18 cellular contexts compared by ENCODE assay signal in genomic region chr18:25250610-25250859, GRCh38.
DNase-seq lines count a peak whose midpoint lies in the region; ATAC-seq, FAIRE-seq and TF ChIP-seq lines count a peak whose summit lies in the region.
"Had no signal": no experiment of that assay in that cellular context is flagged by ENCODE, and none has a peak within 500 bp of the region (broad histone marks: within the 10 kb centered on the region; RNA-seq: fewer than 3 reads in every experiment).

No MANE protein-coding gene starts in this region.

- H2AFZ ChIP-seq in GM23248 (0 out of 2 replicates have a peak overlapping the region, but pooled peaks have one; percentile 10), endothelial cell of umbilical vein (ENCODE audit: low read depth, low read length) (no peak overlapping the region)
- H2AFZ ChIP-seq: GM23338 had no signal

- H3K9me1 ChIP-seq in endothelial cell of umbilical vein (replicated peaks; ENCODE audit: control insufficient read depth, extremely low read depth, insufficient read depth, low read length): no peaks in the 10 kb centered on the region

- H3K4me2 ChIP-seq in GM23248 (ENCODE audit: unreplicated experiment): peak overlapping the region; percentile 55
- peak overlapping the region; percentile 75 for H3K4me2 ChIP-seq in endothelial cell of umbilical vein (ENCODE audit: insufficient read depth, low read length)
- H3K4me2 ChIP-seq: BLaER1, GM23338 had no signal

- peaks cover 18% of the 10 kb centered on the region for H3K36me3 Mint-ChIP-seq in nephron (ENCODE audit: low read depth)
- H3K36me3 Mint-ChIP-seq in activated T-cell treated with anti-CD3 and anti-CD28 coated beads, Interleukin-2, amount 50 U/mL, for 4 hours (ENCODE audit: insufficient read depth): no peaks in the 10 kb centered on the region
- H3K36me3 Mint-ChIP-seq: CD14-positive monocyte; CD4-positive, alpha-beta memory T cell; IgD-negative memory B cell had no signal

- ATAC-seq in activated T-cell treated with anti-CD3 and anti-CD28 coated beads, Interleukin-2, amount 50 U/mL, for 4 hours: no peak
- ATAC-seq in GM21447 (IDR thresholded peaks at IDR 0.05; ENCODE audit: unreplicated experiment) (no peak), GM19351 (IDR thresholded peaks at IDR 0.05; ENCODE audit: unreplicated experiment) (no peak)
- ATAC-seq: GM23338, HepG2 had no signal

- no peak for TF ChIP-seq CTCF in endothelial cell of umbilical vein (IDR thresholded peaks at IDR 0.05; ENCODE audit: extremely low read depth in 1 of 2, insufficient read depth in 1 of 2, low read depth in 1 of 2, low read length in 2 of 2)
- no peak for TF ChIP-seq CTCF in nephron (IDR thresholded peaks at IDR 0.05; ENCODE audit: unreplicated experiment in 3 of 3)

- no peaks in the 10 kb centered on the region for H3K27me3 Mint-ChIP-seq in nephron (ENCODE audit: low read depth)
- peaks cover 2% of the 10 kb centered on the region for H3K27me3 Mint-ChIP-seq in activated T-cell treated with anti-CD3 and anti-CD28 coated beads, Interleukin-2, amount 50 U/mL, for 4 hours (ENCODE audit: low read depth)
- H3K27me3 Mint-ChIP-seq: CD4-positive, alpha-beta memory T cell; IgD-negative memory B cell had no signal

- peaks cover 18% of the 10 kb centered on the region for H3F3A ChIP-seq in GM23248 (ENCODE audit: insufficient read depth)

- POLR2A ChIA-PET in endothelial cell of umbilical vein (lab: Charles Lee): no interaction called here

- no peak overlapping the region for H3K4me3 Mint-ChIP-seq in nephron
- H3K4me3 Mint-ChIP-seq in activated T-cell treated with anti-CD3 and anti-CD28 coated beads, Interleukin-2, amount 50 U/mL, for 4 hours: no peak overlapping the region
- H3K4me3 Mint-ChIP-seq: CD14-positive monocyte; CD4-positive, alpha-beta memory T cell; GM23338; IgD-negative memory B cell had no signal

- H3K79me2 ChIP-seq in GM23248 (ENCODE audit: insufficient read depth) (no peaks in the 10 kb centered on the region), endothelial cell of umbilical vein (ENCODE audit: control insufficient read depth, insufficient read depth, low read length) (peaks cover 57% of the 10 kb centered on the region)

- DNase-seq in GM23248 (no peak), endothelial cell of umbilical vein (ENCODE audit: low read depth, low spot score) (no peak)
- no peak for DNase-seq in activated T-cell treated with anti-CD3 and anti-CD28 coated beads, Interleukin-2, amount 50 U/mL, for 4 hours
- DNase-seq: CD4-positive, alpha-beta memory T cell; DMS153; DMS79; GF-D8; HCEC 1CT; KBM-7 had no signal

- in situ Hi-C loops in GM23248 (cut with MboI): no loop called here

- no peaks in the 10 kb centered on the region for H3K36me3 ChIP-seq in GM23248 (ENCODE audit: low read depth)
- no peaks in the 10 kb centered on the region for H3K36me3 ChIP-seq in endothelial cell of umbilical vein (ENCODE audit: control insufficient read depth in 2 of 2, extremely low read depth in 1 of 2, insufficient read depth in 2 of 2, low read length in 2 of 2)
- H3K36me3 ChIP-seq: BLaER1 had no signal

- no peak for FAIRE-seq in endothelial cell of umbilical vein (lab: Jason Lieb, UNC)
- FAIRE-seq: H54, HepG2 had no signal

- H3K27me3 ChIP-seq in GM23248 (replicated peaks; ENCODE audit: insufficient read depth) (no peaks in the 10 kb centered on the region), endothelial cell of umbilical vein (ENCODE audit: control insufficient read depth in 2 of 2, insufficient read depth in 2 of 2, low read length in 2 of 2) (no peaks in the 10 kb centered on the region)
- H3K27me3 ChIP-seq: BLaER1 had no signal

- no TSS peak for BruUV-seq in endothelial cell of umbilical vein (replicated peaks; lab: Mats Ljungman, UMichigan)

- 0 out of 2 replicates have a peak overlapping the region, but pooled peaks have one; percentile 41 for H3K4me3 ChIP-seq in GM23248
- H3K4me3 ChIP-seq in endothelial cell of umbilical vein (replicated peaks in 1 of 3; ENCODE audit: insufficient read depth in 1 of 3, low read depth in 1 of 3, low read length in 3 of 3): no peak overlapping the region
- H3K4me3 ChIP-seq: BLaER1, GM23338 had no signal

- H3K9me2 ChIP-seq in GM23248 (ENCODE audit: insufficient read depth): no peaks in the 10 kb centered on the region

- TF ChIP-seq POLR2A in endothelial cell of umbilical vein (IDR thresholded peaks at IDR 0.05; ENCODE audit: low read depth, low read length): no peak

- H4K20me1 ChIP-seq in GM23248 (ENCODE audit: insufficient read depth): no peaks in the 10 kb centered on the region
- H4K20me1 ChIP-seq in endothelial cell of umbilical vein (replicated peaks; ENCODE audit: control insufficient read depth, extremely low read depth, insufficient read depth, low read length): no peaks in the 10 kb centered on the region
- H4K20me1 ChIP-seq: BLaER1 had no signal

- dilution Hi-C loops in endothelial cell of umbilical vein (cut with MboI; ENCODE audit: extremely low pct_ligation_motif_present, low sequenced_read_pairs): no loop called here

- intact Hi-C loops in endothelial cell of umbilical vein (cut with micrococcal nuclease): no loop called here

- no peak overlapping the region for H3K9ac ChIP-seq in GM23248
- H3K9ac ChIP-seq in endothelial cell of umbilical vein (replicated peaks; ENCODE audit: extremely low read depth, insufficient read depth, low read length): no peak overlapping the region
- H3K9ac ChIP-seq: BLaER1 had no signal

- H3K9me3 ChIP-seq in GM23248 (ENCODE audit: low read depth) (no peaks in the 10 kb centered on the region), endothelial cell of umbilical vein (replicated peaks; ENCODE audit: control insufficient read depth, insufficient read depth, low read length) (no peaks in the 10 kb centered on the region)
- H3K9me3 ChIP-seq: BLaER1 had no signal

- H3K4me1 ChIP-seq in GM23248 (ENCODE audit: insufficient read depth): peaks cover 53% of the 10 kb centered on the region
- H3K4me1 ChIP-seq in endothelial cell of umbilical vein (ENCODE audit: control insufficient read depth, extremely low read depth, insufficient read depth, low read length): peaks cover 67% of the 10 kb centered on the region
- H3K4me1 ChIP-seq: BLaER1 had no signal

- peak overlapping the region in 2 of 3 experiments; percentile 49 to 56 for H3K27ac Mint-ChIP-seq in nephron
- H3K27ac Mint-ChIP-seq: CD14-positive monocyte; CD4-positive, alpha-beta memory T cell; GM23338; IgD-negative memory B cell had no signal

- WGBS in GM23248 (ENCODE audit: low coverage in 1 of 2, low lambda C conversion rate in 2 of 2, missing lambda C conversion rate in 2 of 2), 2 experiments: 47 to 50% methylated on average over 3 of the region's 3 CpGs

- CTCF ChIA-PET in endothelial cell of umbilical vein (lab: Charles Lee): interaction anchor here (0.9 kb wide), 1 partner anchor 25 kb away, joined by 3 read pairs; no protein-coding TSS in a partner anchor

- peaks cover 33% of the 10 kb centered on the region for H3K4me1 Mint-ChIP-seq in nephron
- no peaks in the 10 kb centered on the region for H3K4me1 Mint-ChIP-seq in activated T-cell treated with anti-CD3 and anti-CD28 coated beads, Interleukin-2, amount 50 U/mL, for 4 hours (ENCODE audit: low read depth)
- H3K4me1 Mint-ChIP-seq: CD4-positive, alpha-beta memory T cell; GM23338; IgD-negative memory B cell had no signal

- H3K9me3 Mint-ChIP-seq in nephron: no peaks in the 10 kb centered on the region
- no peaks in the 10 kb centered on the region for H3K9me3 Mint-ChIP-seq in activated T-cell treated with anti-CD3 and anti-CD28 coated beads, Interleukin-2, amount 50 U/mL, for 4 hours
- H3K9me3 Mint-ChIP-seq: CD14-positive monocyte, GM23338 had no signal

- H3K27ac ChIP-seq in GM23248: no peak overlapping the region
- peak overlapping the region; percentile 56 for H3K27ac ChIP-seq in endothelial cell of umbilical vein (ENCODE audit: insufficient read depth, low read depth, low read length)
- H3K27ac ChIP-seq: BLaER1 had no signal

TF ChIP-seq in endothelial cell of umbilical vein, 7 proteins besides CTCF, POLR2A, EP300 and RAD21:
- TF ChIP-seq EZH2 (IDR thresholded peaks at IDR 0.05; ENCODE audit: borderline replicate concordance, low read depth, low read length, severe bottlenecking): no peak
